ENCODE assay signal across 8 cellular contexts in genomic region chr9:34985311-34985899, GRCh38. TPM values are rescaled to one million over a fixed set of nuclear protein-coding genes. Genes with fewer than 3 reads are reported as not detected.
DNase-seq lines count a peak whose midpoint lies in the region; ATAC-seq and TF ChIP-seq lines count a peak whose summit lies in the region.

No MANE protein-coding gene starts in this region.

- peaks cover 53% of the 10 kb centered on the region for H3K4me1 Mint-ChIP-seq in memory B cell

- no peak overlapping the region for H3K4me3 Mint-ChIP-seq in memory B cell

- peaks cover 9 to 11% of the 10 kb centered on the region in 2 donors for H3K4me1 ChIP-seq in thyroid gland

- H3K9me3 ChIP-seq in thyroid gland, result no peaks in the 10 kb centered on the region

- peak; percentile 50 to 83 (median 62) for TF ChIP-seq CTCF in thyroid gland (IDR thresholded peaks at IDR 0.05)

- no peaks in the 10 kb centered on the region for H3K36me3 ChIP-seq in thyroid gland

- H3K27me3 Mint-ChIP-seq in memory B cell, result no peaks in the 10 kb centered on the region

- no peak overlapping the region for H3K4me3 ChIP-seq in thyroid gland (replicated peaks in 1 of 3)

- no peak for ATAC-seq in activated CD4-positive, CD25-positive, alpha-beta regulatory T cell treated with anti-CD3 and anti-CD28 coated beads, Interleukin-2, amount 50 U/mL, for 24 hours
- ATAC-seq in memory B cell (ENCODE audit: low read depth), result no peak
- ATAC-seq in GM18873 (IDR thresholded peaks at IDR 0.05; ENCODE audit: low FRiP score, unreplicated experiment), result no peak

- 12 to 17% methylated on average over 7 of the region's 7 CpGs for WGBS in thyroid gland, 2 donors

- peak overlapping the region; percentile 16 for H3K27ac Mint-ChIP-seq in memory B cell

- no peaks in the 10 kb centered on the region for H3K27me3 ChIP-seq in thyroid gland

- DNase-seq in activated CD4-positive, CD25-positive, alpha-beta regulatory T cell treated with anti-CD3 and anti-CD28 coated beads, Interleukin-2, amount 50 U/mL, for 72 hours, result peak; percentile 61
- peak; percentile 77 for DNase-seq in NAMALWA (ENCODE audit: low spot score)
- DNase-seq in UCSD-AML1 (lab: John Stamatoyannopoulos, UW; ENCODE audit: unreplicated experiment), result peak; percentile 38
- peak; percentile 40 for DNase-seq in central memory CD4-positive, alpha-beta T cell
- DNase-seq in memory B cell (ENCODE audit: low spot score in 2 of 2), result peak in 1 of 2 donors; percentile 37
- DNase-seq in thyroid gland, result peak; percentile 61 to 70

- H3K36me3 Mint-ChIP-seq in memory B cell, result no peaks in the 10 kb centered on the region

- H3K27ac ChIP-seq in thyroid gland, result no peak overlapping the region

- intact Hi-C loops in thyroid gland (cut with DNase I), result loop anchor here (5.0 kb wide), 1 partner anchor 88 kb away; a partner anchor contains a TSS

- no peak for TF ChIP-seq POLR2A in thyroid gland (IDR thresholded peaks at IDR 0.05)

- no peaks in the 10 kb centered on the region for H3K9me3 Mint-ChIP-seq in memory B cell

RNA-seq across cellular contexts. Expression of gene DNAJB5, which starts 4.1 kb away (rescaled TPM):
- total RNA-seq in thyroid gland, result 10 to 100 TPM; 11.8 to 18.7 (median 16.5) TPM

RNA-seq across cellular contexts. Expression of gene PHF24, which starts 27.3 kb away (rescaled TPM):
- 1 to 10 TPM in 3 of 4 donors, under 1 TPM in 1; 0.67 to 2.1 (median 1.4) TPM for total RNA-seq in thyroid gland
